1 cellular context compared by ENCODE assay signal in the genomic region with DNA sequence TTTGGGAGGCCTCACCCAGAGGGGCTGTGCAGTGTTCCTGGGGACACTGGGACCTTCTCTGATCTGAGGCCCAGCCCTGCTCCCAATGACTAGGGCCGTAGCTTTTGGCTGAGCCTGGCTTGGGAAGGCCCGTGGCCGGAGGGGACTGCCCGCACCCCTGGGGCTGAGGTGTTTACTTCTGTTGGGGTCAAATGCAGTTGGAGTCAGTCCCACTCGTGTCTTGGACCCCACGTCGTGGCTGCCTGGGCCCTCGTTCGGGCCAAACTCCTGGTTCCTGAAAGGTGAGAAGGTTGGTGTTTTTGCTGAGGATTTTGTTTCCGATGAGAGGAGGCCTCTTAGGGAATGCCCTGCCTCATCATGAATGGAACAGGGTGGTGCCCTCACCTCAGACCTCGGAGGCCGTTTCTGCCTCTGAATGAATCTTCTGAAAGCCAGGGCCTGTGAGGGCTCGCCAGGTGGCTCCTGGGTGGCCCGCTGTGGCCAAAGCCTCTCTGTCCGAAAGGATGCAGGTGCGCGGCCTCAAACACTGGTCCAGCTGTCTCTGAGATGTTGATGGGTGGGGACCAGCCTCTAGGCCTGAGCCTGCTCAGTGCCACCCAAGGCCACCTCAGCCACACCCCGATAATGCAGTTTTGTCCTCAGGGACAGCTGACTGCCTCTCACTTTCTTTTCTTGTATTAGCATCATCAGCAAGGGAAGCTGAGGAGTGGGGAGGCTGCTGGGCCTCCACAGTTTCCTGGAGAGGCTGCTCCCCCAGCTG.
TF ChIP-seq lines count a peak whose summit lies in the region.

No MANE protein-coding gene starts in this region.

TF ChIP-seq in GM12878, 131 proteins besides CTCF, POLR2A, EP300 and RAD21:
- TF ChIP-seq EED (IDR thresholded peaks at IDR 0.05; ENCODE audit: low read depth) (no peak), TCF12 (IDR thresholded peaks at IDR 0.05; ENCODE audit: low read depth, low read length) (peak; percentile 69; the same call in 1 of the 2 replicates)
- TF ChIP-seq, protein P1, sequence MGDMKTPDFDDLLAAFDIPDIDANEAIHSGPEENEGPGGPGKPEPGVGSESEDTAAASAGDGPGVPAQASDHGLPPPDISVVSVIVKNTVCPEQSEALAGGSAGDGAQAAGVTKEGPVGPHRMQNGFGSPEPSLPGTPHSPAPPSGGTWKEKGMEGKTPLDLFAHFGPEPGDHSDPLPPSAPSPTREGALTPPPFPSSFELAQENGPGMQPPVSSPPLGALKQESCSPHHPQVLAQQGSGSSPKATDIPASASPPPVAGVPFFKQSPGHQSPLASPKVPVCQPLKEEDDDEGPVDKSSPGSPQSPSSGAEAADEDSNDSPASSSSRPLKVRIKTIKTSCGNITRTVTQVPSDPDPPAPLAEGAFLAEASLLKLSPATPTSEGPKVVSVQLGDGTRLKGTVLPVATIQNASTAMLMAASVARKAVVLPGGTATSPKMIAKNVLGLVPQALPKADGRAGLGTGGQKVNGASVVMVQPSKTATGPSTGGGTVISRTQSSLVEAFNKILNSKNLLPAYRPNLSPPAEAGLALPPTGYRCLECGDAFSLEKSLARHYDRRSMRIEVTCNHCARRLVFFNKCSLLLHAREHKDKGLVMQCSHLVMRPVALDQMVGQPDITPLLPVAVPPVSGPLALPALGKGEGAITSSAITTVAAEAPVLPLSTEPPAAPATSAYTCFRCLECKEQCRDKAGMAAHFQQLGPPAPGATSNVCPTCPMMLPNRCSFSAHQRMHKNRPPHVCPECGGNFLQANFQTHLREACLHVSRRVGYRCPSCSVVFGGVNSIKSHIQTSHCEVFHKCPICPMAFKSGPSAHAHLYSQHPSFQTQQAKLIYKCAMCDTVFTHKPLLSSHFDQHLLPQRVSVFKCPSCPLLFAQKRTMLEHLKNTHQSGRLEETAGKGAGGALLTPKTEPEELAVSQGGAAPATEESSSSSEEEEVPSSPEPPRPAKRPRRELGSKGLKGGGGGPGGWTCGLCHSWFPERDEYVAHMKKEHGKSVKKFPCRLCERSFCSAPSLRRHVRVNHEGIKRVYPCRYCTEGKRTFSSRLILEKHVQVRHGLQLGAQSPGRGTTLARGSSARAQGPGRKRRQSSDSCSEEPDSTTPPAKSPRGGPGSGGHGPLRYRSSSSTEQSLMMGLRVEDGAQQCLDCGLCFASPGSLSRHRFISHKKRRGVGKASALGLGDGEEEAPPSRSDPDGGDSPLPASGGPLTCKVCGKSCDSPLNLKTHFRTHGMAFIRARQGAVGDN (IDR thresholded peaks at IDR 0.05) = 0 out of 2 replicates have a peak, but pooled peaks have one; percentile 24
